17 cellular contexts compared by ENCODE assay signal in the genomic region with DNA sequence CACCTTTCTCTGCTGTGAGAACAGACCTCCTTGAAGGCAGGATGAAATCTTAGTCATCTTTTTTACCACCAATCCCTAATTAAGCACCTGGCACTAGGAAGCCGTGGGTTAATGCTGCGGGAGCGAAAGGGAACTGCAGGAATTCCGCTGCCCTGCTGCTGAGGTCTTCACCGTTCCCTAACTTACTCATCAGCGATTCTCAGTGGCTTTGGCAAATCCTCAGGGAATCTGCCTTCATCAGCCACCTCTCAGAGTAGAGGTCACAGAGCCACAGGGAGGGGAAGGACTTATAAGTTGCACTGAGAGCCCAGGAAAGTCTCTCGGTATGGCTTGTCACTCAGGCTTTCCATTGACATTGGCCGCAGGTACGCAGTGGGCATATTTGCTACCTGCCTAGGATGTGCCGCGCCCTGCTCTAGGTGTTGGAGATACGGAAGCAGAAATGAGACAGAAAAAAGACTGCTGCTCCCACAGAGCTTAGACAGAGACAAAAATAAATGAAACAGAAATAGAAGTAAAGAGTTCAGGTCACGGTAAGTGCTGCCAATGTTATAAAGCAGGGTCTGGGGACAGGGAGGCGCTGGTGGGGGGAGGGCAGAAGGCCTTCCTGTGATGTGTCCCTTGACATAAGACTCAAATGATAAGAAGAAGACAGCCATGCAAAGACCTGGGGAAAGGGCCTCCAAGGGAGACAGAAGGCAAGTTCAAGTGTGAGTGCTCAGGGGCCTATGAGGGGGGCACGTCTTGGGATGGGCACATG.
DNase-seq lines count a peak whose midpoint lies in the region; ATAC-seq and TF ChIP-seq lines count a peak whose summit lies in the region.
"Had no signal": no experiment of that assay in that cellular context is flagged by ENCODE, and none has a peak within 500 bp of the region (broad histone marks: within the 10 kb centered on the region; RNA-seq: fewer than 3 reads in every experiment).

No MANE protein-coding gene starts in this region.

- TF ChIP-seq CTCF in WERI-Rb-1 (IDR thresholded peaks at IDR 0.05; ENCODE audit: low read depth, low read length) = no peak

- no peaks in the 10 kb centered on the region for H3K27me3 ChIP-seq in right cardiac atrium (ENCODE audit: control insufficient read depth, insufficient read depth)
- no peaks in the 10 kb centered on the region for H3K27me3 ChIP-seq in WERI-Rb-1 (ENCODE audit: insufficient read depth, low read depth, severe bottlenecking)

- no peaks in the 10 kb centered on the region for H3K4me1 ChIP-seq in right cardiac atrium (ENCODE audit: control insufficient read depth, insufficient read depth, low read length)
- H3K4me1 ChIP-seq: BE2C had no signal

- no peak for DNase-seq in Right ventricle myocardium superior
- no peak for DNase-seq in right cardiac atrium
- peak; percentile 50 for DNase-seq in WERI-Rb-1
- peak; percentile 8 for DNase-seq in kidney tubule cell (ENCODE audit: low spot score)
- DNase-seq in activated CD4-positive, alpha-beta T cell treated with anti-CD3 and anti-CD28 coated beads for 36 hours = no peak
- DNase-seq: BE2C; CD8-positive, alpha-beta T cell; COR-L47; DMS153; DMS79 treated with DMSO at 0.1 percent for 48 hours; EL; HCEC 1CT; HFFc6 had no signal

- H3K9me3 ChIP-seq in right cardiac atrium (ENCODE audit: control insufficient read depth, low read length) (no peaks in the 10 kb centered on the region), WERI-Rb-1 (ENCODE audit: severe bottlenecking) (peaks cover 3% of the 10 kb centered on the region)
- H3K9me3 ChIP-seq: BE2C had no signal

- no peak overlapping the region for H3K4me3 Mint-ChIP-seq in activated CD4-positive, alpha-beta T cell treated with anti-CD3 and anti-CD28 coated beads for 36 hours
- H3K4me3 Mint-ChIP-seq: CD8-positive, alpha-beta T cell; HFFc6 had no signal

- no peak overlapping the region for H3K27ac Mint-ChIP-seq in activated CD4-positive, alpha-beta T cell treated with anti-CD3 and anti-CD28 coated beads for 36 hours
- H3K27ac Mint-ChIP-seq: CD14-positive monocyte; CD8-positive, alpha-beta T cell; HFFc6 had no signal

- CTCF ChIA-PET in activated CD4-positive, alpha-beta T cell treated with anti-CD3 and anti-CD28 coated beads for 36 hours (lab: Charles Lee) = no interaction called here

- H3K27me3 Mint-ChIP-seq in activated CD4-positive, alpha-beta T cell treated with anti-CD3 and anti-CD28 coated beads for 36 hours = peaks cover 15% of the 10 kb centered on the region

- H3K4me1 Mint-ChIP-seq in activated CD4-positive, alpha-beta T cell treated with anti-CD3 and anti-CD28 coated beads for 36 hours = no peaks in the 10 kb centered on the region
- H3K4me1 Mint-ChIP-seq: CD14-positive monocyte had no signal

- H3K36me3 Mint-ChIP-seq in activated CD4-positive, alpha-beta T cell treated with anti-CD3 and anti-CD28 coated beads for 36 hours (ENCODE audit: low read depth) = no peaks in the 10 kb centered on the region
- H3K36me3 Mint-ChIP-seq: CD14-positive monocyte; CD8-positive, alpha-beta T cell had no signal

- H3K36me3 ChIP-seq in WERI-Rb-1 = no peaks in the 10 kb centered on the region
- H3K36me3 ChIP-seq: BE2C had no signal

- POLR2A ChIA-PET in activated CD4-positive, alpha-beta T cell treated with anti-CD3 and anti-CD28 coated beads for 36 hours (lab: Charles Lee) = no interaction called here

- peak; percentile 25 for ATAC-seq in Right ventricle myocardium superior (ENCODE audit: poor library complexity)
- ATAC-seq in right cardiac atrium = no peak
- no peak for ATAC-seq in GM21737 (IDR thresholded peaks at IDR 0.05; ENCODE audit: unreplicated experiment)
- ATAC-seq in GM18517 (IDR thresholded peaks at IDR 0.05; ENCODE audit: unreplicated experiment) = no peak
- ATAC-seq in activated CD4-positive, alpha-beta T cell treated with anti-CD3 and anti-CD28 coated beads for 36 hours = no peak
- ATAC-seq: CD8-positive, alpha-beta T cell had no signal

- H3K9me3 Mint-ChIP-seq in activated CD4-positive, alpha-beta T cell treated with anti-CD3 and anti-CD28 coated beads for 36 hours (ENCODE audit: low read depth) = peaks cover 3% of the 10 kb centered on the region
- H3K9me3 Mint-ChIP-seq: HFFc6 had no signal

- intact Hi-C loops in Right ventricle myocardium superior (cut with DNase I) = no loop called here
- intact Hi-C loops in right cardiac atrium (cut with DNase I) = no loop called here
- intact Hi-C loops in activated CD4-positive, alpha-beta T cell treated with anti-CD3 and anti-CD28 coated beads for 36 hours (cut with DNase I, micrococcal nuclease) = no loop called here

- H3K27ac ChIP-seq in right cardiac atrium (ENCODE audit: low read length) = no peak overlapping the region
- no peak overlapping the region for H3K27ac ChIP-seq in WERI-Rb-1
- H3K27ac ChIP-seq: HL-60 had no signal

- H3K4me3 ChIP-seq in right cardiac atrium (ENCODE audit: low read length) (no peak overlapping the region), WERI-Rb-1 (ENCODE audit: low read depth, low read length) (no peak overlapping the region)

- 68% methylated on average over 15 of the region's 15 CpGs for WGBS in right cardiac atrium

Comparison
In these comparisons a context has a peak if more than half of its experiments do, and no peak if none do; other contexts are left out.
1. DNase-seq: peak in WERI-Rb-1 (single experiment) and kidney tubule cell (single experiment); none in Right ventricle myocardium superior (single experiment), right cardiac atrium (0 of 3) and activated CD4-positive, alpha-beta T cell treated with anti-CD3 and anti-CD28 coated beads for 36 hours (single experiment).